ENCODE assay signal across 1 cellular context in the genomic region with DNA sequence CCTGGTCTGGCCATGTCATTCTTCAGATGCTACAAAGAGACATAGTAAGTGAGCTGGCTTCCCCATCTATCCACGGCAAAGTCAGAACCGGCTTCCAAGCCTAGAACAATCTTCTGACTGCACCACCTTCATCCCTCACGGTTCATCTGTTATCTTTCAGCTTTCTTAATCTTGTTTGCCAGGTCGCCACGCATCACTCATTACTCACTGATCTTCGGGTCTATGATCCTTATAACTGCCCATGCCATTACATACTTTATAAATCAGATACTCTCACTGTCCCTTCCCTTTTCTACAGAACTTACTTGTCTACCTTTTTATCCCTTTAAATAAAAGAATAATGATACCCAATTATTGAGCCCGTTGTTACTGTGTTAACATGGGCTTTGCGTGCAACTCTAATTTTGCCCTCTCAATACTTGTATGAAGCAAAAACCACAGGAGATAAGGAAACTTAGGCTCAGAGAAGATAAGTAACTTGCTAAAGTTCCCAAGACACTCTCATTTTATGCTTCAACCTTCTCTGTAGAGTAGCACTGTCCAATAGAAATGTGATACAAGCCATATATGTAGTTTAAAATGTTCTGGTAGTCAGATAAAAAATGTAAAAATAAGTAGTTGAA.
TF ChIP-seq lines count a peak whose summit lies in the region.

No MANE protein-coding gene starts in this region.

TF ChIP-seq in K562, 482 proteins besides CTCF, POLR2A, EP300 and RAD21 (continued from another document and continues in another):
- TF ChIP-seq HBP1 (CRISPR knock-in tag; IDR thresholded peaks at IDR 0.05) (no peak), BCL6 (CRISPR knock-in tag; IDR thresholded peaks at IDR 0.05) (no peak), ARID1B (IDR thresholded peaks at IDR 0.05) (peak; percentile 92), DACH1 (IDR thresholded peaks at IDR 0.05; ENCODE audit: partially characterized antibody) (no peak), ATF1 (CRISPR knock-in tag; IDR thresholded peaks at IDR 0.05) (no peak), ATF1 (tag; IDR thresholded peaks at IDR 0.05) (peak; percentile 30; the same call in 1 of the 2 replicates), CGGBP1 (CRISPR knock-in tag; IDR thresholded peaks at IDR 0.05) (no peak), PRPF4 (IDR thresholded peaks at IDR 0.05; ENCODE audit: insufficient read depth, low read depth, low read length, poor library complexity, severe bottlenecking) (no peak), RCOR1 (IDR thresholded peaks at IDR 0.05; ENCODE audit: borderline replicate concordance in 1 of 2, low read depth in 2 of 2, low read length in 2 of 2) (peak in 1 of 2 experiments; percentile 62; a peak in 1 of 4 replicates), ZKSCAN8 (CRISPR knock-in tag; IDR thresholded peaks at IDR 0.05) (no peak), ZC3H11A (IDR thresholded peaks at IDR 0.05; ENCODE audit: low read depth, low read length) (no peak), SMARCA4 (IDR thresholded peaks at IDR 0.05) (peak; percentile 85), PHF20 (IDR thresholded peaks at IDR 0.05; ENCODE audit: partially characterized antibody) (no peak), ZNF586 (CRISPR knock-in tag; conservative IDR thresholded peaks at IDR 0.05) (no peak), SMAD1 (IDR thresholded peaks at IDR 0.05; ENCODE audit: low read depth, low read length, partially characterized antibody) (no peak), ELK3 (CRISPR knock-in tag; IDR thresholded peaks at IDR 0.05) (no peak), ILK (tag; IDR thresholded peaks at IDR 0.05; ENCODE audit: borderline replicate concordance, low read depth) (no peak), CREM (IDR thresholded peaks at IDR 0.05; ENCODE audit: low read depth) (no peak), HNRNPH1 (optimal IDR thresholded peaks at IDR 0.05; ENCODE audit: low read depth, low read length) (no peak), TAF1 (IDR thresholded peaks at IDR 0.05; ENCODE audit: control insufficient read depth, extremely low read depth, insufficient read depth, low read length, severe bottlenecking) (no peak), ZBTB7A (IDR thresholded peaks at IDR 0.05; ENCODE audit: borderline replicate concordance, control insufficient read depth, low read depth, low read length) (no peak), ESRRB (CRISPR knock-in tag; IDR thresholded peaks at IDR 0.05; ENCODE audit: borderline replicate concordance) (no peak), ZFPM2 (CRISPR knock-in tag; IDR thresholded peaks at IDR 0.05) (no peak), KLF13 (tag; IDR thresholded peaks at IDR 0.05; ENCODE audit: borderline replicate concordance, low read depth) (no peak), PPARD (CRISPR knock-in tag; IDR thresholded peaks at IDR 0.05) (no peak), RBM25 (IDR thresholded peaks at IDR 0.05; ENCODE audit: low read depth, low read length, severe bottlenecking) (no peak), MTA2 (IDR thresholded peaks at IDR 0.05; ENCODE audit: low read depth) (peak; percentile 67), BDP1 (IDR thresholded peaks at IDR 0.05; ENCODE audit: insufficient read depth, insufficient read length) (no peak), HNRNPLL (IDR thresholded peaks at IDR 0.05; ENCODE audit: low read depth, low read length, poor library complexity, severe bottlenecking) (no peak), IRF1 (CRISPR knock-in tag; IDR thresholded peaks at IDR 0.05; ENCODE audit: borderline replicate concordance) (no peak), SNIP1 (IDR thresholded peaks at IDR 0.05; ENCODE audit: low read depth) (no peak), PATZ1 (CRISPR knock-in tag; IDR thresholded peaks at IDR 0.05; ENCODE audit: borderline replicate concordance) (no peak), PHB2 (IDR thresholded peaks at IDR 0.05; ENCODE audit: low read depth) (no peak), HOXB6 (CRISPR knock-in tag; IDR thresholded peaks at IDR 0.05; ENCODE audit: borderline replicate concordance) (no peak), KAT2B (IDR thresholded peaks at IDR 0.05; ENCODE audit: low read depth, low read length) (no peak)
- TF ChIP-seq, protein P1, sequence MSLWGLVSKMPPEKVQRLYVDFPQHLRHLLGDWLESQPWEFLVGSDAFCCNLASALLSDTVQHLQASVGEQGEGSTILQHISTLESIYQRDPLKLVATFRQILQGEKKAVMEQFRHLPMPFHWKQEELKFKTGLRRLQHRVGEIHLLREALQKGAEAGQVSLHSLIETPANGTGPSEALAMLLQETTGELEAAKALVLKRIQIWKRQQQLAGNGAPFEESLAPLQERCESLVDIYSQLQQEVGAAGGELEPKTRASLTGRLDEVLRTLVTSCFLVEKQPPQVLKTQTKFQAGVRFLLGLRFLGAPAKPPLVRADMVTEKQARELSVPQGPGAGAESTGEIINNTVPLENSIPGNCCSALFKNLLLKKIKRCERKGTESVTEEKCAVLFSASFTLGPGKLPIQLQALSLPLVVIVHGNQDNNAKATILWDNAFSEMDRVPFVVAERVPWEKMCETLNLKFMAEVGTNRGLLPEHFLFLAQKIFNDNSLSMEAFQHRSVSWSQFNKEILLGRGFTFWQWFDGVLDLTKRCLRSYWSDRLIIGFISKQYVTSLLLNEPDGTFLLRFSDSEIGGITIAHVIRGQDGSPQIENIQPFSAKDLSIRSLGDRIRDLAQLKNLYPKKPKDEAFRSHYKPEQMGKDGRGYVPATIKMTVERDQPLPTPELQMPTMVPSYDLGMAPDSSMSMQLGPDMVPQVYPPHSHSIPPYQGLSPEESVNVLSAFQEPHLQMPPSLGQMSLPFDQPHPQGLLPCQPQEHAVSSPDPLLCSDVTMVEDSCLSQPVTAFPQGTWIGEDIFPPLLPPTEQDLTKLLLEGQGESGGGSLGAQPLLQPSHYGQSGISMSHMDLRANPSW (CRISPR knock-in tag; IDR thresholded peaks at IDR 0.05), result no peak
- TF ChIP-seq, protein P2, sequence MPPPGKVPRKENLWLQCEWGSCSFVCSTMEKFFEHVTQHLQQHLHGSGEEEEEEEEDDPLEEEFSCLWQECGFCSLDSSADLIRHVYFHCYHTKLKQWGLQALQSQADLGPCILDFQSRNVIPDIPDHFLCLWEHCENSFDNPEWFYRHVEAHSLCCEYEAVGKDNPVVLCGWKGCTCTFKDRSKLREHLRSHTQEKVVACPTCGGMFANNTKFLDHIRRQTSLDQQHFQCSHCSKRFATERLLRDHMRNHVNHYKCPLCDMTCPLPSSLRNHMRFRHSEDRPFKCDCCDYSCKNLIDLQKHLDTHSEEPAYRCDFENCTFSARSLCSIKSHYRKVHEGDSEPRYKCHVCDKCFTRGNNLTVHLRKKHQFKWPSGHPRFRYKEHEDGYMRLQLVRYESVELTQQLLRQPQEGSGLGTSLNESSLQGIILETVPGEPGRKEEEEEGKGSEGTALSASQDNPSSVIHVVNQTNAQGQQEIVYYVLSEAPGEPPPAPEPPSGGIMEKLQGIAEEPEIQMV (tag; conservative IDR thresholded peaks at IDR 0.05; ENCODE audit: low read depth), result no peak
- TF ChIP-seq, protein P3, sequence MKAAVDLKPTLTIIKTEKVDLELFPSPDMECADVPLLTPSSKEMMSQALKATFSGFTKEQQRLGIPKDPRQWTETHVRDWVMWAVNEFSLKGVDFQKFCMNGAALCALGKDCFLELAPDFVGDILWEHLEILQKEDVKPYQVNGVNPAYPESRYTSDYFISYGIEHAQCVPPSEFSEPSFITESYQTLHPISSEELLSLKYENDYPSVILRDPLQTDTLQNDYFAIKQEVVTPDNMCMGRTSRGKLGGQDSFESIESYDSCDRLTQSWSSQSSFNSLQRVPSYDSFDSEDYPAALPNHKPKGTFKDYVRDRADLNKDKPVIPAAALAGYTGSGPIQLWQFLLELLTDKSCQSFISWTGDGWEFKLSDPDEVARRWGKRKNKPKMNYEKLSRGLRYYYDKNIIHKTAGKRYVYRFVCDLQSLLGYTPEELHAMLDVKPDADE (conservative IDR thresholded peaks at IDR 0.05; ENCODE audit: control insufficient read depth, low read depth, low read length), result no peak
- TF ChIP-seq, protein P4, sequence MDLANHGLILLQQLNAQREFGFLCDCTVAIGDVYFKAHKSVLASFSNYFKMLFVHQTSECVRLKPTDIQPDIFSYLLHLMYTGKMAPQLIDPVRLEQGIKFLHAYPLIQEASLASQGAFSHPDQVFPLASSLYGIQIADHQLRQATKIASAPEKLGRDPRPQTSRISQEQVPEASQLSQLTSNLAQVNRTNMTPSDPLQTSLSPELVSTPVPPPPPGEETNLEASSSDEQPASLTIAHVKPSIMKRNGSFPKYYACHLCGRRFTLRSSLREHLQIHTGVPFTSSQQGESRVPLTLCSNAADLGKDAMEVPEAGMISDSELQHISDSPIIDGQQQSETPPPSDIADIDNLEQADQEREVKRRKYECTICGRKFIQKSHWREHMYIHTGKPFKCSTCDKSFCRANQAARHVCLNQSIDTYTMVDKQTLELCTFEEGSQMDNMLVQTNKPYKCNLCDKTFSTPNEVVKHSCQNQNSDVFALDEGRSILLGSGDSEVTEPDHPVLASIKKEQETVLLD (IDR thresholded peaks at IDR 0.05), result no peak
